ENCODE assay signal across 22 cellular contexts in genomic region chr2:167966937-167967913, GRCh38.
A peak's percentile ranks its signal among the peaks of the same experiment; 100 is the strongest.
DNase-seq lines count a peak whose midpoint lies in the region; ATAC-seq and TF ChIP-seq lines count a peak whose summit lies in the region.
"Had no signal": no experiment of that assay in that cellular context is flagged by ENCODE, and none has a peak within 500 bp of the region (broad histone marks: within the 10 kb centered on the region; RNA-seq: fewer than 3 reads in every experiment).

No MANE protein-coding gene starts in this region.

- H3K27ac Mint-ChIP-seq in activated T-helper 17 cell treated with anti-CD3 and anti-CD28 coated beads, Interleukin-2, amount 50 U/mL, for 72 hours = peak overlapping the region; percentile 31
- H3K27ac Mint-ChIP-seq: activated CD8-positive, alpha-beta T cell treated with anti-CD3 and anti-CD28 coated beads, Interleukin-2, amount 10 ng/mL, durations not matched to agents 7 days and 5 days; activated naive CD4-positive, alpha-beta T cell treated with anti-CD3 and anti-CD28 coated beads, Interleukin-2, amount 10 ng/mL, durations not matched to agents 7 days and 5 days; CD4-positive, alpha-beta T cell had no signal

- peaks cover 34% of the 10 kb centered on the region for H3K36me3 Mint-ChIP-seq in activated T-helper 17 cell treated with anti-CD3 and anti-CD28 coated beads, Interleukin-2, amount 50 U/mL, for 72 hours (ENCODE audit: low read depth)

- H3K4me3 ChIP-seq in fibroblast of mammary gland (ENCODE audit: control insufficient read depth, low read depth, low read length) (no peak overlapping the region), stomach smooth muscle (ENCODE audit: low read length in 2 of 2) (no peak overlapping the region), thyroid gland (replicated peaks in 1 of 3) (no peak overlapping the region)
- H3K4me3 ChIP-seq: cardiac muscle cell, gastrocnemius medialis, lower lobe of right lung, thoracic aorta had no signal

- H3K9ac ChIP-seq in stomach smooth muscle (ENCODE audit: low read length in 2 of 2) = peak overlapping the region in 1 of 2 donors; percentile 19

- H3K9me3 Mint-ChIP-seq in activated T-helper 17 cell treated with anti-CD3 and anti-CD28 coated beads, Interleukin-2, amount 50 U/mL, for 72 hours = no peaks in the 10 kb centered on the region
- H3K9me3 Mint-ChIP-seq: activated T-cell treated with anti-CD3 and anti-CD28 coated beads, Interleukin-2, amount 50 U/mL, for 4 hours; CD4-positive, alpha-beta T cell had no signal

- H3K4me3 Mint-ChIP-seq in activated T-helper 17 cell treated with anti-CD3 and anti-CD28 coated beads, Interleukin-2, amount 50 U/mL, for 72 hours = no peak overlapping the region
- H3K4me3 Mint-ChIP-seq: activated CD8-positive, alpha-beta T cell treated with anti-CD3 and anti-CD28 coated beads, Interleukin-2, amount 10 ng/mL, durations not matched to agents 7 days and 5 days; activated naive CD4-positive, alpha-beta T cell treated with anti-CD3 and anti-CD28 coated beads, Interleukin-2, amount 10 ng/mL, durations not matched to agents 7 days and 5 days; activated T-cell treated with anti-CD3 and anti-CD28 coated beads, Interleukin-2, amount 50 U/mL, for 4 hours; CD4-positive, alpha-beta T cell had no signal

- no peak for ATAC-seq in activated T-helper 17 cell treated with anti-CD3 and anti-CD28 coated beads, Interleukin-2, amount 50 U/mL, for 72 hours (replicated peaks)
- ATAC-seq: activated CD8-positive, alpha-beta T cell treated with anti-CD3 and anti-CD28 coated beads, Interleukin-2, amount 10 ng/mL, durations not matched to agents 7 days and 5 days; activated T-cell treated with anti-CD3 and anti-CD28 coated beads, Interleukin-2, amount 50 U/mL, for 4 hours; gastrocnemius medialis; lower lobe of right lung had no signal

- H3K27ac ChIP-seq in stomach smooth muscle (ENCODE audit: low read length) (peak overlapping the region; percentile 24), thyroid gland (no peak overlapping the region)
- H3K27ac ChIP-seq: cardiac muscle cell, gastrocnemius medialis, lower lobe of right lung, thoracic aorta had no signal

- intact Hi-C loops in thyroid gland (cut with DNase I) = no loop called here

- H3K4me1 ChIP-seq in stomach smooth muscle (ENCODE audit: control insufficient read depth, insufficient read depth, low read length) (peaks cover 12% of the 10 kb centered on the region), thyroid gland (no peaks in the 10 kb centered on the region)
- H3K4me1 ChIP-seq: gastrocnemius medialis, lower lobe of right lung had no signal

- peak; percentile 44 for DNase-seq in fibroblast of mammary gland (ENCODE audit: low read depth)
- peak; percentile 34 for DNase-seq in mucosa of gallbladder (ENCODE audit: low spot score)
- no peak for DNase-seq in thyroid gland
- no peak for DNase-seq in NCI-H2107 (lab: John Stamatoyannopoulos, UW)
- DNase-seq in NCI-H510A (lab: John Stamatoyannopoulos, UW) = no peak
- DNase-seq: activated CD4-positive, CD25-positive, alpha-beta regulatory T cell; activated CD8-positive, alpha-beta T cell treated with anti-CD3 and anti-CD28 coated beads, Interleukin-2, amount 10 ng/mL, durations not matched to agents 7 days and 5 days; activated naive CD4-positive, alpha-beta T cell treated with anti-CD3 and anti-CD28 coated beads, Interleukin-2, amount 10 ng/mL, durations not matched to agents 7 days and 5 days; activated T-cell treated with anti-CD3 and anti-CD28 coated beads, Interleukin-2, amount 50 U/mL, for 4 hours; CD4-positive, alpha-beta T cell; DMS 273 treated with DMSO at 0.1 percent for 48 hours; gastrocnemius medialis; HCEC 1CT; lower lobe of right lung; NCI-H1436; NCI-H2171 treated with DMSO at 0.1 percent for 48 hours; retina; stimulated activated CD4-positive, alpha-beta T cell treated with anti-CD3 and anti-CD28 coated beads, Interleukin-15, amount 100 ng/mL, for 24 hours had no signal

- WGBS in thyroid gland, 2 donors = 83 to 86% methylated on average over 9 of the region's 9 CpGs

- no peaks in the 10 kb centered on the region for H3K27me3 ChIP-seq in stomach smooth muscle (ENCODE audit: control insufficient read depth in 1 of 2, insufficient read depth in 2 of 2, low read length in 2 of 2)
- H3K27me3 ChIP-seq in thyroid gland = no peaks in the 10 kb centered on the region
- H3K27me3 ChIP-seq: cardiac muscle cell, gastrocnemius medialis had no signal

- H3K36me3 ChIP-seq in stomach smooth muscle (ENCODE audit: control insufficient read depth in 2 of 2, insufficient read depth in 2 of 2, low read length in 2 of 2) (peaks cover 4 to 5% of the 10 kb centered on the region in 2 donors), thyroid gland (no peaks in the 10 kb centered on the region)
- H3K36me3 ChIP-seq: cardiac muscle cell, gastrocnemius medialis, lower lobe of right lung had no signal

- no peaks in the 10 kb centered on the region for H3K27me3 Mint-ChIP-seq in activated T-helper 17 cell treated with anti-CD3 and anti-CD28 coated beads, Interleukin-2, amount 50 U/mL, for 72 hours
- H3K27me3 Mint-ChIP-seq: activated naive CD4-positive, alpha-beta T cell treated with anti-CD3 and anti-CD28 coated beads, Interleukin-2, amount 10 ng/mL, durations not matched to agents 7 days and 5 days; CD4-positive, alpha-beta T cell had no signal

- H3K9me3 ChIP-seq in stomach smooth muscle (ENCODE audit: control insufficient read depth in 2 of 2, low read length in 2 of 2) (no peaks in the 10 kb centered on the region), thyroid gland (no peaks in the 10 kb centered on the region)
- H3K9me3 ChIP-seq: gastrocnemius medialis, lower lobe of right lung, thoracic aorta had no signal

- TF ChIP-seq CTCF in fibroblast of mammary gland (conservative IDR thresholded peaks at IDR 0.05; ENCODE audit: control insufficient read depth, insufficient read depth, low read depth, low read length) = no peak
- no peak for TF ChIP-seq CTCF in thyroid gland (IDR thresholded peaks at IDR 0.05)

- no peak for TF ChIP-seq POLR2A in thyroid gland (IDR thresholded peaks at IDR 0.05)

- H3K4me1 Mint-ChIP-seq in activated T-helper 17 cell treated with anti-CD3 and anti-CD28 coated beads, Interleukin-2, amount 50 U/mL, for 72 hours = peaks cover 4% of the 10 kb centered on the region
- H3K4me1 Mint-ChIP-seq: activated naive CD4-positive, alpha-beta T cell treated with anti-CD3 and anti-CD28 coated beads, Interleukin-2, amount 10 ng/mL, durations not matched to agents 7 days and 5 days had no signal

Comparison
In these comparisons a context has a peak if more than half of its experiments do, and no peak if none do; other contexts are left out.
1. DNase-seq: peak in fibroblast of mammary gland (single experiment) and mucosa of gallbladder (single experiment); none in thyroid gland (0 of 2), NCI-H2107 (single experiment) and NCI-H510A (single experiment).